ENCODE assay signal across 8 cellular contexts in the genomic region with DNA sequence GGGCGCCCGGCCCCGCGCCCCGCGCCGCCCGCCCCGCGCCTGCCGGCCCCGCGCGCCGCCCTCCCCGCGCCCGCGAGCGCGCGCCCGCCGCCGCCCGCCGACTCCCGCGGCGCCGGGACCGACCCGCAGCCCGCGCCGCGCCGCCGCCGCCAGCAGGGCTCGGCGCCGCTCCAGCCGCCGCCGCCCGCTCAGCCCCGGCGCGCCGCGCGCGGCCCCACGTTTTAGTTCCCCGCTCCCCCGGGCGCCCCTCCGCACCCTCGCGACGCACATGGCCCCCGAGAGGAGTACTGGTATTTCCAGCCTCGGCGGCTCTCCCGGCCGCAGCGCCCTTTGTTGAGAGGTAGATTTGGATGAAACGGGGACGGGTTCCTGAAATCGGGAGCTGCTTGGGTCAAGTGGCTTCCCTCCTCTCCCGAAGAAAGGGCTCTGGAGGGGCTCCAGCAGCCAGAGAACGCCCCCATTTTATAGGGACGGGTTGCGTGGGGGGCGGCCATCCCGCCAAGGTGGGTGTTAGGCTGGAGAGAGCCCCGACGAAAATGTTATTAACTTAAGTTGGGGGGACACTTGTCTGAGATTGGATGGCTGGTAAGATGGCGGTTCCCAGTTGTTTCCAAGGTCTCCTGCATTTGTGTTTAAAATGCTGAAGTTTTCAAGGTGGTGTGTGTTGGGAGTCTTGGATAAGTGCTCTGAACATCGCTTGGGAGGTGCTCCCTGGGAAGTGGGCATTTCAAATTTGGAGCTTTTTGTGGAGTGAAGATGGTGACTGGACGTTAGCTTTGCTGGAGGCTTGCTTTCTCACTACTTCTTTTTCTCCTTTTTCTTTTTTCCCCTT. TPM values are rescaled to one million over a fixed set of nuclear protein-coding genes. Genes with fewer than 3 reads are reported as not detected.
DNase-seq lines count a peak whose midpoint lies in the region; ATAC-seq, FAIRE-seq and TF ChIP-seq lines count a peak whose summit lies in the region.

No MANE protein-coding gene starts in this region.

- H3K4me1 Mint-ChIP-seq in naive thymus-derived CD4-positive, alpha-beta T cell: peaks cover 23 to 76% (median 68%) of the 10 kb centered on the region in 7 donors

- intact Hi-C loops in naive thymus-derived CD4-positive, alpha-beta T cell (cut with micrococcal nuclease): loop anchor here (1.0 to 10.0 kb wide), 9 partner anchors 11 to 827 kb away; partner anchors contain the start of genes MSRB2 (in 1 of the 2), PIP4K2A (in 1 of the 2) and SKIDA1 (in 1 of the 2)

- H3K4me3 ChIP-seq in WI38 (ENCODE audit: low read depth, low read length) (peak overlapping the region; percentile 72), epithelial cell of esophagus (ENCODE audit: low read length) (peak overlapping the region; percentile 57)
- peak overlapping the region; percentile 58 for H3K4me3 ChIP-seq in naive thymus-derived CD4-positive, alpha-beta T cell (ENCODE audit: low read length)

- ATAC-seq in naive thymus-derived CD4-positive, alpha-beta T cell: no peak
- ATAC-seq in GM18873 (IDR thresholded peaks at IDR 0.05; ENCODE audit: low FRiP score, unreplicated experiment): no peak

- no peaks in the 10 kb centered on the region for H3K9me3 ChIP-seq in naive thymus-derived CD4-positive, alpha-beta T cell (ENCODE audit: control insufficient read depth in 2 of 3, low read length in 3 of 3)

- peaks cover 6 to 49% (median 44%) of the 10 kb centered on the region in 5 donors for H3K27me3 Mint-ChIP-seq in naive thymus-derived CD4-positive, alpha-beta T cell

- H3K36me3 ChIP-seq in naive thymus-derived CD4-positive, alpha-beta T cell (ENCODE audit: control insufficient read depth in 2 of 3, insufficient read depth in 3 of 3, low read length in 3 of 3): no peaks in the 10 kb centered on the region

- DNase-seq in activated effector memory CD4-positive, alpha-beta T cell treated with anti-CD3 and anti-CD28 coated beads, Interleukin-2, amount 50 U/mL, for 16 hours: peak; percentile 77
- no peak for DNase-seq in activated effector memory CD4-positive, alpha-beta T cell treated with Interleukin-2 at 50 U/mL for 16 hours
- DNase-seq in epithelial cell of esophagus (ENCODE audit: low read depth) (no peak), urothelium cell line (ENCODE audit: low spot score) (peak; percentile 13), NCI-H1092 (lab: John Stamatoyannopoulos, UW) (no peak)
- peak in 3 of 9 donors; percentile 21 to 41 (median 38) for DNase-seq in naive thymus-derived CD4-positive, alpha-beta T cell

- peak overlapping the region; percentile 84 to 94 (median 90) for H3K27ac Mint-ChIP-seq in naive thymus-derived CD4-positive, alpha-beta T cell

- FAIRE-seq in urothelium cell line (lab: Jason Lieb, UNC): no peak

- peaks cover 0 to 16% (median 0%) of the 10 kb centered on the region in 11 donors for H3K9me3 Mint-ChIP-seq in naive thymus-derived CD4-positive, alpha-beta T cell

- peaks cover 0 to 13% of the 10 kb centered on the region in 2 donors for H3K27me3 ChIP-seq in naive thymus-derived CD4-positive, alpha-beta T cell (ENCODE audit: control insufficient read depth in 2 of 2, insufficient read depth in 2 of 2, low read length in 2 of 2)

- POLR2A ChIA-PET in naive thymus-derived CD4-positive, alpha-beta T cell (lab: Charles Lee): interaction anchor here (1.0 to 3.7 kb wide), 6 partner anchors 10 to 319 kb away, joined by 3 to 28 read pairs (median 8); partner anchors contain the start of gene DNAJC1

- peaks cover 0 to 32% (median 4%) of the 10 kb centered on the region in 5 donors for H3K36me3 Mint-ChIP-seq in naive thymus-derived CD4-positive, alpha-beta T cell

- peaks cover 19 to 40% of the 10 kb centered on the region in 2 donors for H3K4me1 ChIP-seq in naive thymus-derived CD4-positive, alpha-beta T cell (ENCODE audit: control insufficient read depth in 2 of 2, insufficient read depth in 2 of 2, low read length in 2 of 2)

- peak overlapping the region; percentile 80 to 94 (median 88) for H3K4me3 Mint-ChIP-seq in naive thymus-derived CD4-positive, alpha-beta T cell

- H3K27ac ChIP-seq in naive thymus-derived CD4-positive, alpha-beta T cell (ENCODE audit: low read depth, low read length): peak overlapping the region; percentile 53

- TF ChIP-seq CTCF in WI38 (IDR thresholded peaks at IDR 0.05; ENCODE audit: low read depth, low read length) (no peak), epithelial cell of esophagus (IDR thresholded peaks at IDR 0.05; ENCODE audit: insufficient read depth, low read depth, low read length, missing control alignments) (no peak)

- CTCF ChIA-PET in naive thymus-derived CD4-positive, alpha-beta T cell (lab: Charles Lee): interaction anchor here (1.0 kb wide), 1 partner anchor 9 kb away, joined by 3 read pairs; no protein-coding TSS in a partner anchor

RNA-seq across cellular contexts. Expression of gene BMI1, which starts 1.1 kb away (rescaled TPM):
- total RNA-seq in naive thymus-derived CD4-positive, alpha-beta T cell: 10 to 100 TPM; 42.4 to 80.5 (median 55.3) TPM
- 10 to 100 TPM; 26.1 to 28.0 TPM for polyA plus RNA-seq in naive thymus-derived CD4-positive, alpha-beta T cell

RNA-seq across cellular contexts. Expression of gene COMMD3, which starts 5.9 kb away (rescaled TPM):
- 10 to 100 TPM; 33.9 to 83.7 (median 51.2) TPM for total RNA-seq in naive thymus-derived CD4-positive, alpha-beta T cell
- polyA plus RNA-seq in naive thymus-derived CD4-positive, alpha-beta T cell: 10 to 100 TPM; 60.0 to 67.8 TPM

RNA-seq across cellular contexts. Expression of gene SPAG6, which starts 23.2 kb away (rescaled TPM):
- under 1 TPM in 2 of 5 experiments, not detected in 3; 0.46 to 0.93 TPM for total RNA-seq in naive thymus-derived CD4-positive, alpha-beta T cell
- not detected for polyA plus RNA-seq in naive thymus-derived CD4-positive, alpha-beta T cell

Comparison
In these comparisons a context has a peak if more than half of its experiments do, and no peak if none do; other contexts are left out.
1. DNase-seq: peak in activated effector memory CD4-positive, alpha-beta T cell treated with anti-CD3 and anti-CD28 coated beads, Interleukin-2, amount 50 U/mL, for 16 hours (single experiment) and urothelium cell line (single experiment); none in activated effector memory CD4-positive, alpha-beta T cell treated with Interleukin-2 at 50 U/mL for 16 hours (single experiment), epithelial cell of esophagus (single experiment) and NCI-H1092 (single experiment).
2. Peak in every context shown above with its lines, with median percentiles within 50 percentile points of each other: H3K4me3 ChIP-seq.